In genomic region chr5:42812620-42813019, GRCh38 we compare ENCODE assay signal across 14 cellular contexts. TPM values are rescaled to one million over a fixed set of nuclear protein-coding genes. Genes with fewer than 3 reads are reported as not detected.
DNase-seq lines count a peak whose midpoint lies in the region; ATAC-seq and TF ChIP-seq lines count a peak whose summit lies in the region.
"Had no signal": no experiment of that assay in that cellular context is flagged by ENCODE, and none has a peak within 500 bp of the region (broad histone marks: within the 10 kb centered on the region; RNA-seq: fewer than 3 reads in every experiment).

No MANE protein-coding gene starts in this region.

- 72 to 74% methylated on average over 2 of the region's 2 CpGs for WGBS in heart right ventricle, 2 donors
- 42 to 76% (median 48%) methylated on average over 2 of the region's 2 CpGs for WGBS in psoas muscle, 3 donors

- H3K4me3 ChIP-seq in heart right ventricle, result peak overlapping the region in 3 of 10 donors; percentile 57 to 67 (median 61)
- peak overlapping the region; percentile 82 for H3K4me3 ChIP-seq in psoas muscle
- H3K4me3 ChIP-seq in ascending aorta, result peak overlapping the region in 1 of 2 donors; percentile 46
- H3K4me3 ChIP-seq: SJSA1 had no signal

- H3K4me1 ChIP-seq in heart right ventricle (peaks cover 0 to 45% (median 30%) of the 10 kb centered on the region in 9 donors), psoas muscle (peaks cover 28% of the 10 kb centered on the region), ascending aorta (peaks cover 0 to 4% of the 10 kb centered on the region in 2 donors)
- H3K4me1 ChIP-seq: SJSA1 had no signal

- no peak for DNase-seq in heart right ventricle
- DNase-seq in Right ventricle myocardium superior, result no peak
- DNase-seq in psoas muscle, result no peak
- DNase-seq in 8988T, result no peak
- no peak for DNase-seq in activated gamma-delta T cell treated with Interleukin-2 at 50 U/mL for 16 hours
- no peak for DNase-seq in ascending aorta (ENCODE audit: low spot score in 2 of 2)
- DNase-seq: activated CD8-positive, alpha-beta memory T cell treated with anti-CD3 and anti-CD28 coated beads for 24 hours; activated effector memory CD4-positive, alpha-beta T cell treated with anti-CD3 and anti-CD28 coated beads, Interleukin-2, amount 50 U/mL, for 16 hours; brain microvascular endothelial cell; stimulated activated CD4-positive, alpha-beta T cell treated with anti-CD3 and anti-CD28 coated beads, Interleukin-4, amount 100 ng/mL, for 4 hours had no signal

- intact Hi-C loops in heart right ventricle (cut with DNase I), result loop anchor here in 5 of 10 donors (1.0 to 5.0 kb wide), 4 partner anchors 27 to 230 kb away; partner anchors contain the start of gene ANXA2R (in 1 of the 5)
- intact Hi-C loops in Right ventricle myocardium superior (cut with DNase I), result no loop called here
- intact Hi-C loops in psoas muscle (cut with DNase I), result loop anchor here (5.0 kb wide), 1 partner anchor 75 kb away; no protein-coding TSS in a partner anchor
- intact Hi-C loops in ascending aorta (cut with DNase I), result loop anchor here (10.0 kb wide), 1 partner anchor 72 kb away; no protein-coding TSS in a partner anchor

- H3K9me3 ChIP-seq in heart right ventricle, result no peaks in the 10 kb centered on the region
- H3K9me3 ChIP-seq in psoas muscle, result no peaks in the 10 kb centered on the region
- H3K9me3 ChIP-seq in ascending aorta, result no peaks in the 10 kb centered on the region
- H3K9me3 ChIP-seq: SJSA1 had no signal

- H3K27me3 ChIP-seq in heart right ventricle (no peaks in the 10 kb centered on the region), layer of hippocampus (ENCODE audit: control insufficient read depth, insufficient read depth, low read length) (no peaks in the 10 kb centered on the region), psoas muscle (ENCODE audit: insufficient read depth in 3 of 3, low read length in 2 of 3) (no peaks in the 10 kb centered on the region), ascending aorta (no peaks in the 10 kb centered on the region)
- H3K27me3 ChIP-seq: brain microvascular endothelial cell, SJSA1 had no signal

- TF ChIP-seq CTCF in heart right ventricle (IDR thresholded peaks at IDR 0.05) (no peak), psoas muscle (IDR thresholded peaks at IDR 0.05) (no peak), ascending aorta (IDR thresholded peaks at IDR 0.05) (no peak)

- ATAC-seq in heart right ventricle (no peak), Right ventricle myocardium superior (ENCODE audit: poor library complexity) (no peak), psoas muscle (no peak), GM21447 (IDR thresholded peaks at IDR 0.05; ENCODE audit: unreplicated experiment) (no peak)
- ATAC-seq: stimulated activated memory B cell treated with anti-CD40 and anti-IgM and Interleukin-4, amounts not matched to agents 10 μg/mL and 1 μg/mL and 100 μg/mL, for 72 hours had no signal

- peak overlapping the region in 9 of 10 donors; percentile 77 to 93 (median 86) for H3K27ac ChIP-seq in heart right ventricle
- H3K27ac ChIP-seq in layer of hippocampus (ENCODE audit: low read depth, low read length), result peak overlapping the region; percentile 93
- peak overlapping the region; percentile 92 for H3K27ac ChIP-seq in psoas muscle
- peak overlapping the region in 1 of 2 donors; percentile 72 for H3K27ac ChIP-seq in ascending aorta
- H3K27ac ChIP-seq: brain microvascular endothelial cell, SJSA1 had no signal

- H3K36me3 ChIP-seq in heart right ventricle (peaks cover 0 to 11% (median 0%) of the 10 kb centered on the region in 9 donors), psoas muscle (ENCODE audit: insufficient read depth in 1 of 2, low read depth in 1 of 2) (peaks cover 2 to 8% of the 10 kb centered on the region in 2 donors), ascending aorta (no peaks in the 10 kb centered on the region)
- H3K36me3 ChIP-seq: brain microvascular endothelial cell, SJSA1 had no signal

RNA-seq across cellular contexts. Expression of gene SELENOP, which starts 0.9 kb away (rescaled TPM):
- total RNA-seq in heart right ventricle (100 to 1,000 TPM; 149 to 373 (median 181) TPM), Right ventricle myocardium superior (292 TPM), psoas muscle (100 to 1,000 TPM in 2 of 4 donors, 10 to 100 TPM in 2; 88.4 to 155 (median 99.5) TPM), ascending aorta (119 TPM)
- polyA plus RNA-seq in heart right ventricle (10 to 100 TPM; 45.9 to 68.8 TPM), psoas muscle (100 to 1,000 TPM in 1 of 3 donors, 10 to 100 TPM in 2; 34.3 to 152 (median 70.8) TPM)

RNA-seq across cellular contexts. Expression of gene CCDC152, which starts 56.0 kb away (rescaled TPM):
- 1 to 10 TPM in 9 of 10 donors, under 1 TPM in 1; 0.67 to 4.0 (median 1.6) TPM for total RNA-seq in heart right ventricle
- under 1 TPM; 0.66 to 0.81 TPM for polyA plus RNA-seq in heart right ventricle
- 0.56 TPM for total RNA-seq in Right ventricle myocardium superior
- total RNA-seq in psoas muscle, result under 1 TPM; 0.34 to 0.88 (median 0.55) TPM
- polyA plus RNA-seq in psoas muscle, result under 1 TPM; 0.21 to 0.60 (median 0.30) TPM
- total RNA-seq in ascending aorta, result not detected
- total RNA-seq: SJSA1 had no signal
